ENCODE assay signal across 8 cellular contexts in the genomic region with DNA sequence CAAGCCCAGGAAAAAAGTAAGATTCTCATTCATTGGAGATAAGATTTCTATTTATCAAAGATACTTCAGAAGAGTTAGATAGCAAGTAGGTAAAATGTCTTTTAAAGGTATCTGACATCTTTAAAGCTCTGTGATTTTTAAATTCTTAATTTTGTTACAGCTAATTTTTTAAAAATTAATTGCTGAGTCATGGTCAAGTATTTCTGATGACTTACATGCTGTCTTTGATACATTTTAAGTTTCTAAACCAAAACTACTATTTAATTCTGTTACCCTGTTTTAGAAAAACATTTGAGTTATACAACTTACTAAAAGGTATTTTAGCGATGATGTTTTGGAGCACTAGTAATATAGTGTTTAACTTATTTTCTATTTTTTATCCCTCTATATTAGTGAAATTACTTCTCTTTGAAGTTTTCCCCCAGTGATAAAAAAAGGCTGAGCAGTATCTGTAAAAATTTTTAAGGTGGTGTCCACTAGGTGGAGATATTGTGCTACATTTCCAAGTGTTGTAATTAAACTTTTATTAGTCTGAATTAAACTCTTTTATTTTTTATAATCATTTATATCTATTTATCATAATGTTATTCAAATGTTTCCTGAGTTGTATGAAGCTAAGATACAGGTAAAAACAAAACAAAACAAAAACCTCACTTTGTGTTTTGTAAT. TPM values are rescaled to one million over a fixed set of nuclear protein-coding genes. Genes with fewer than 3 reads are reported as not detected.
A peak's percentile ranks its signal among the peaks of the same experiment; 100 is the strongest.
DNase-seq lines count a peak whose midpoint lies in the region; ATAC-seq and TF ChIP-seq lines count a peak whose summit lies in the region.

No MANE protein-coding gene starts in this region.

- DNase-seq in DMS53 treated with DMSO at 0.1 percent for 48 hours (lab: John Stamatoyannopoulos, UW; ENCODE audit: unreplicated experiment) (peak; percentile 20), KBM-7 (peak; percentile 39), astrocyte of the spinal cord (ENCODE audit: low read depth, low spot score) (peak; percentile 51), lung microvascular endothelial cell (ENCODE audit: low read depth in 2 of 2) (peak; percentile 58 to 68), AG08396 (ENCODE audit: low spot score) (no peak), GOT3 (lab: John Stamatoyannopoulos, UW) (no peak)
- no peak for DNase-seq in activated CD8-positive, alpha-beta memory T cell treated with anti-CD3 and anti-CD28 coated beads for 24 hours

- in situ Hi-C loops in KBM-7 (cut with MboI; ENCODE audit: low pct_unique_long_range_greater_than_20kb, low sequenced_read_pairs): loop anchor here (25.0 kb wide), 1 partner anchor 179 kb away; no protein-coding TSS in a partner anchor
- in situ Hi-C loops in astrocyte of the spinal cord (cut with HindIII; ENCODE audit: low sequenced_read_pairs): no loop called here

- no peak overlapping the region for H3K4me3 ChIP-seq in astrocyte of the spinal cord (ENCODE audit: low read depth, low read length)

- ATAC-seq in HG02938 (IDR thresholded peaks at IDR 0.05; ENCODE audit: unreplicated experiment): no peak

- peak; percentile 53 for TF ChIP-seq CTCF in astrocyte of the spinal cord (IDR thresholded peaks at IDR 0.05; ENCODE audit: low read depth, low read length)

RNA-seq across cellular contexts. Expression of gene ALG10, which starts 11.5 kb away (rescaled TPM):
- total RNA-seq in lung microvascular endothelial cell: 7.8 and 14.7 TPM in 2 replicates

Comparison
In these comparisons a context has a peak if more than half of its experiments do, and no peak if none do; other contexts are left out.
1. DNase-seq: peak in DMS53 treated with DMSO at 0.1 percent for 48 hours (single experiment), KBM-7 (single experiment), astrocyte of the spinal cord (single experiment) and lung microvascular endothelial cell (2 of 2); none in AG08396 (single experiment), GOT3 (single experiment) and activated CD8-positive, alpha-beta memory T cell treated with anti-CD3 and anti-CD28 coated beads for 24 hours (single experiment).